12 cellular contexts compared by ENCODE assay signal in genomic region chr2:127091148-127091547, GRCh38.
"Had no signal": no experiment of that assay in that cellular context is flagged by ENCODE, and none has a peak within 500 bp of the region (broad histone marks: within the 10 kb centered on the region; RNA-seq: fewer than 3 reads in every experiment).

No MANE protein-coding gene starts in this region.

- H3K9me3 ChIP-seq: mucosa of descending colon, pancreas, stomach, testis had no signal

- H3K4me1 ChIP-seq: pancreas had no signal

- H3K4me3 Mint-ChIP-seq: activated naive CD4-positive, alpha-beta T cell treated with anti-CD3 and anti-CD28 coated beads, Interleukin-2, amount 50 U/mL, for 24 hours; activated T-cell treated with anti-CD3 and anti-CD28 coated beads, Interleukin-2, amount 50 U/mL, for 72 hours; endodermal cell; immature natural killer cell; naive thymus-derived CD8-positive, alpha-beta T cell had no signal

- DNase-seq: activated CD4-positive, alpha-beta T cell treated with anti-CD3 and anti-CD28 coated beads, Interleukin-2, amount 50 U/mL, for 4 hours; activated gamma-delta T cell; activated T-cell treated with anti-CD3 and anti-CD28 coated beads, Interleukin-2, amount 50 U/mL, for 72 hours; endodermal cell; immature natural killer cell; mesenchymal stem cell; stomach; testis had no signal

- H3K36me3 Mint-ChIP-seq: activated naive CD4-positive, alpha-beta T cell treated with anti-CD3 and anti-CD28 coated beads, Interleukin-2, amount 50 U/mL, for 24 hours; immature natural killer cell; naive thymus-derived CD8-positive, alpha-beta T cell had no signal

- H3K4me3 ChIP-seq: mucosa of descending colon, pancreas, stomach, testis had no signal

- H3K27me3 Mint-ChIP-seq: activated naive CD4-positive, alpha-beta T cell treated with anti-CD3 and anti-CD28 coated beads, Interleukin-2, amount 50 U/mL, for 24 hours had no signal

- H3K27me3 ChIP-seq: pancreas, stomach, testis had no signal

- H3K9me3 Mint-ChIP-seq: activated naive CD4-positive, alpha-beta T cell treated with anti-CD3 and anti-CD28 coated beads, Interleukin-2, amount 50 U/mL, for 24 hours; activated T-cell treated with anti-CD3 and anti-CD28 coated beads, Interleukin-2, amount 50 U/mL, for 72 hours; endodermal cell; immature natural killer cell; naive thymus-derived CD8-positive, alpha-beta T cell had no signal

- H3K36me3 ChIP-seq: pancreas, stomach had no signal

- H3K27ac Mint-ChIP-seq: activated T-cell treated with anti-CD3 and anti-CD28 coated beads, Interleukin-2, amount 50 U/mL, for 72 hours; endodermal cell had no signal

- H3K27ac ChIP-seq: pancreas, testis had no signal
